ENCODE assay signal across 9 cellular contexts in the genomic region with DNA sequence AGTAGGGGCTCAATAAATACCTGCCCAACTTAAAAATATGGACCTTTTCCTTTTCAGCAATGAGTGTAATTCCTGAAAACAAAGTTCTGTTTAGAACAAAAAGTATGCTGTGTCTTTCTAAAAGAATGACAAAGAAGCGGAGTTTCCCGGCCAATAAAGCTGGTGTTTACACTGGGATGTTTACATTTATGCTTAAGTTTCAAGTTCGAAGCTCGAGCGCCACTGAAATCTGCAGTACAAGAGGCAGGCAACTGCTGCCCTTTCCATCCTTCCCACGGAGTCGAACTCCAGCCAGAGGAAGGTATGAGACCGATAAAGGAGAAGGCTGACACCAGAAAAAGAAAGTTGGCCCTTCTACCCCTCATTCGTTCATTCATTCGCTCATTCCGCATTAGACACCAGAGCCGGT. TPM values are rescaled to one million over a fixed set of nuclear protein-coding genes. Genes with fewer than 3 reads are reported as not detected.
DNase-seq lines count a peak whose midpoint lies in the region; ATAC-seq, FAIRE-seq and TF ChIP-seq lines count a peak whose summit lies in the region.
"Had no signal": no experiment of that assay in that cellular context is flagged by ENCODE, and none has a peak within 500 bp of the region (broad histone marks: within the 10 kb centered on the region; RNA-seq: fewer than 3 reads in every experiment).

No MANE protein-coding gene starts in this region.

- no peak for TF ChIP-seq POLR2A in H1 (IDR thresholded peaks at IDR 0.05; ENCODE audit: control extremely low read depth in 1 of 2, low read depth in 2 of 2, low read length in 2 of 2)

- peak overlapping the region; percentile 38; the same call in 1 of the 2 replicates for H3K18ac ChIP-seq in H1 (ENCODE audit: extremely low read depth, low read length)

- H3F3A ChIP-seq in MM.1S (ENCODE audit: insufficient read depth, low read length), result peaks cover 10% of the 10 kb centered on the region

- H3K14ac ChIP-seq in H1 (ENCODE audit: insufficient read length), result no peak overlapping the region

- H3K27ac ChIP-seq in DND-41 (ENCODE audit: low read length) (peak overlapping the region; percentile 88), MM.1S (ENCODE audit: low read length) (peak overlapping the region; percentile 82), H1 (ENCODE audit: low read depth, low read length) (peak overlapping the region; percentile 83)

- no peak overlapping the region for H2BK5ac ChIP-seq in H1 (ENCODE audit: low read depth, low read length)

- CTCF ChIA-PET in H1 (lab: Charles Lee; ENCODE audit: partially characterized antibody), result interaction anchor here (0.6 kb wide), 1 partner anchor 36 kb away, joined by 3 read pairs; no protein-coding TSS in a partner anchor

- TF ChIP-seq EP300 in H1 (IDR thresholded peaks at IDR 0.05; ENCODE audit: borderline replicate concordance in 1 of 2, low read depth in 2 of 2, low read length in 2 of 2), result no peak

- peaks cover 13% of the 10 kb centered on the region for H3K4me1 Mint-ChIP-seq in osteocyte (ENCODE audit: unreplicated experiment)

- H3K23ac ChIP-seq in H1 (ENCODE audit: insufficient read length), result no peak overlapping the region

- H3K9me3 Mint-ChIP-seq in osteocyte (ENCODE audit: unreplicated experiment), result peaks cover 7% of the 10 kb centered on the region

- no peaks in the 10 kb centered on the region for H3K23me2 ChIP-seq in H1 (ENCODE audit: low read depth, low read length)

- no peak overlapping the region for H2BK15ac ChIP-seq in H1 (ENCODE audit: low read length)

- H3K27ac Mint-ChIP-seq in osteocyte (ENCODE audit: unreplicated experiment), result peak overlapping the region; percentile 96

- DNase-seq in DND-41 (no peak), MM.1S (no peak), H1 (ENCODE audit: low read depth in 1 of 2, low spot score in 2 of 2) (no peak), osteocyte (ENCODE audit: extremely low spot score, unreplicated experiment) (no peak)
- no peak for DNase-seq in stimulated activated CD8-positive, alpha-beta memory T cell treated with anti-CD3 and anti-CD28 coated beads, Interleukin-4, amount 100 ng/mL, for 48 hours

- no peak overlapping the region; the same call in 1 of the 2 replicates for H4K8ac ChIP-seq in H1 (ENCODE audit: extremely low read depth, insufficient read depth, low read length)

- H3K9me2 ChIP-seq in MM.1S (replicated peaks; ENCODE audit: insufficient read depth, low read length), result no peaks in the 10 kb centered on the region

- no peak overlapping the region for H2BK20ac ChIP-seq in H1 (ENCODE audit: low read length)

- peak overlapping the region; percentile 85 for H3K4me3 Mint-ChIP-seq in osteocyte (ENCODE audit: unreplicated experiment)

- H3K4me2 ChIP-seq in DND-41 (ENCODE audit: insufficient read depth, low read length) (peak overlapping the region; percentile 65), MM.1S (ENCODE audit: low read depth, low read length) (peak overlapping the region; percentile 75), H1 (ENCODE audit: insufficient read depth in 1 of 2, low read depth in 2 of 2, low read length in 2 of 2) (peak overlapping the region; percentile 71 to 75)

- TF ChIP-seq CTCF in DND-41 (IDR thresholded peaks at IDR 0.05; ENCODE audit: borderline replicate concordance, extremely low read depth, low read length, poor library complexity, severe bottlenecking), result no peak
- no peak for TF ChIP-seq CTCF in MM.1S (IDR thresholded peaks at IDR 0.05; ENCODE audit: low read length)
- TF ChIP-seq CTCF in H1 (IDR thresholded peaks at IDR 0.05; ENCODE audit: control extremely low read depth in 1 of 3, insufficient read depth in 1 of 3, low read depth in 1 of 3, low read length in 3 of 3), result no peak
- TF ChIP-seq CTCF in osteocyte (IDR thresholded peaks at IDR 0.05), result no peak

- TF ChIP-seq RAD21 in H1 (IDR thresholded peaks at IDR 0.05 in 1 of 2, conservative IDR thresholded peaks at IDR 0.05 in 1 of 2; ENCODE audit: low read depth in 2 of 2, low read length in 2 of 2), result no peak

- H3K36me3 ChIP-seq in DND-41 (ENCODE audit: insufficient read depth, low read length) (peaks cover 16% of the 10 kb centered on the region), MM.1S (replicated peaks; ENCODE audit: insufficient read depth, low read length) (no peaks in the 10 kb centered on the region; the same call in 1 of the 2 replicates), H1 (ENCODE audit: control insufficient read depth in 2 of 4, insufficient read depth in 4 of 4, low read length in 3 of 4) (peaks cover under 1 to 16% (median 4%) of the 10 kb centered on the region in 4 experiments; a peak in 7 of 8 replicates)

- H2BK120ac ChIP-seq in H1 (replicated peaks; ENCODE audit: low read depth, low read length), result no peak overlapping the region

- H3K56ac ChIP-seq in H1 (replicated peaks; ENCODE audit: insufficient read length, low read depth, low read length), result no peak overlapping the region

- no peak overlapping the region for H4K91ac ChIP-seq in H1 (replicated peaks; ENCODE audit: insufficient read length, low read length)

- H2AFZ ChIP-seq in DND-41 (ENCODE audit: low read depth, low read length) (peak overlapping the region; percentile 88), MM.1S (ENCODE audit: low read length) (peak overlapping the region; percentile 46), H1 (ENCODE audit: low read length) (peak overlapping the region; percentile 81; the same call in 1 of the 2 replicates)

- FAIRE-seq in H1 (lab: Jason Lieb, UNC), result peak; percentile 89

- POLR2A ChIA-PET in H1 (lab: Charles Lee; ENCODE audit: partially characterized antibody), result interaction anchor here (1.4 to 1.5 kb wide), 2 partner anchors 10 to 18 kb away, joined by 3 to 4 read pairs; no protein-coding TSS in a partner anchor

- H3K27me3 Mint-ChIP-seq in osteocyte (ENCODE audit: unreplicated experiment), result peaks cover 10% of the 10 kb centered on the region

- H3K9ac ChIP-seq in DND-41 (ENCODE audit: low read depth, low read length) (peak overlapping the region; percentile 80), MM.1S (ENCODE audit: low read length) (peak overlapping the region; percentile 77), H1 (replicated peaks in 1 of 4; ENCODE audit: extremely low read depth in 1 of 4, low read depth in 3 of 4, low read length in 3 of 4) (peak overlapping the region in 3 of 4 experiments; percentile 56 to 78 (median 65); a peak in 5 of 7 replicates)

- H4K5ac ChIP-seq in H1 (ENCODE audit: insufficient read length, low read depth, low read length), result no peak overlapping the region

- ATAC-seq in DND-41 (ENCODE audit: insufficient read depth, low read depth), result no peak
- no peak for ATAC-seq in HG03097 (IDR thresholded peaks at IDR 0.05; ENCODE audit: low FRiP score, unreplicated experiment)
- no peak for ATAC-seq in HG03469 (IDR thresholded peaks at IDR 0.05; ENCODE audit: unreplicated experiment)
- ATAC-seq in GM21526 (IDR thresholded peaks at IDR 0.05; ENCODE audit: low FRiP score, unreplicated experiment), result no peak

- no peaks in the 10 kb centered on the region for H3K79me1 ChIP-seq in H1 (ENCODE audit: low read depth, low read length)

- peak overlapping the region; percentile 41 to 75; a peak in 3 of 4 replicates for H3K4me3 ChIP-seq in DND-41 (ENCODE audit: low read depth in 1 of 2, low read length in 2 of 2)
- H3K4me3 ChIP-seq in MM.1S (ENCODE audit: low read length), result peak overlapping the region; percentile 66
- peak overlapping the region; percentile 60 to 93 (median 78) for H3K4me3 ChIP-seq in H1 (ENCODE audit: extremely low read depth in 1 of 4, insufficient read depth in 2 of 4, low read depth in 3 of 4, low read length in 4 of 4)

- no peak overlapping the region for H3K4ac ChIP-seq in H1 (replicated peaks; ENCODE audit: insufficient read length, low read depth, low read length)

- H2AK5ac ChIP-seq in H1 (ENCODE audit: low read depth, low read length), result no peak overlapping the region

- H3K27me3 ChIP-seq in DND-41 (ENCODE audit: insufficient read depth, low read length, poor library complexity) (no peaks in the 10 kb centered on the region), MM.1S (replicated peaks; ENCODE audit: insufficient read depth, low read length) (no peaks in the 10 kb centered on the region), H1 (replicated peaks in 1 of 4; ENCODE audit: control insufficient read depth in 3 of 4, extremely low read depth in 1 of 4, insufficient read depth in 3 of 4, low read length in 3 of 4) (no peaks in the 10 kb centered on the region)

- H3K4me1 ChIP-seq in DND-41 (ENCODE audit: insufficient read depth, low read length) (peaks cover 29% of the 10 kb centered on the region), MM.1S (ENCODE audit: low read length) (no peaks in the 10 kb centered on the region), H1 (replicated peaks in 1 of 4; ENCODE audit: control insufficient read depth in 3 of 4, insufficient read depth in 4 of 4, low read length in 3 of 4) (no peaks in the 10 kb centered on the region)

- H3K9me3 ChIP-seq in DND-41 (ENCODE audit: insufficient read depth, low read length, severe bottlenecking), result no peaks in the 10 kb centered on the region
- H3K9me3 ChIP-seq in MM.1S (replicated peaks; ENCODE audit: insufficient read depth, low read length), result no peaks in the 10 kb centered on the region
- H3K9me3 ChIP-seq in H1 (ENCODE audit: insufficient read depth in 2 of 2, low read depth in 1 of 2, low read length in 1 of 2), result no peaks in the 10 kb centered on the region

- WGBS in H1 (ENCODE audit: extremely low coverage in 1 of 2, insufficient coverage in 1 of 2, insufficient read length in 1 of 2, insufficient replicate concordance in 2 of 2, low coverage in 1 of 2, low lambda C conversion rate in 2 of 2, missing lambda C conversion rate in 1 of 2), 2 experiments, result 8% methylated on average over 12 of the region's 12 CpGs; no CpG with 5 or more reads in 1 of the 2 experiments

- peak overlapping the region; percentile 7; the same call in 1 of the 2 replicates for H2BK12ac ChIP-seq in H1 (ENCODE audit: low read depth, low read length)

- H3K79me2 ChIP-seq in DND-41 (ENCODE audit: insufficient read depth, low read length) (peaks cover 23% of the 10 kb centered on the region), MM.1S (ENCODE audit: low read length) (peaks cover 22% of the 10 kb centered on the region), H1 (ENCODE audit: control insufficient read depth in 1 of 2, insufficient read depth in 2 of 2, low read length in 2 of 2) (peaks cover 0 to 19% of the 10 kb centered on the region in 2 experiments; a peak in 3 of 4 replicates)

- H3K36me3 Mint-ChIP-seq in osteocyte (ENCODE audit: unreplicated experiment), result peaks cover 3% of the 10 kb centered on the region

- H4K20me1 ChIP-seq in DND-41 (ENCODE audit: insufficient read depth, low read length) (no peaks in the 10 kb centered on the region), MM.1S (ENCODE audit: insufficient read depth, low read length) (no peaks in the 10 kb centered on the region), H1 (replicated peaks in 1 of 2; ENCODE audit: control insufficient read depth in 1 of 2, insufficient read depth in 2 of 2, low read length in 2 of 2) (peaks cover 0 to 2% of the 10 kb centered on the region in 2 experiments)

RNA-seq across cellular contexts. Expression of gene HTATSF1, which starts 1.0 kb away (rescaled TPM):
- 46.4 and 49.3 TPM in 2 replicates for total RNA-seq in H1 (2021; fragmentation: NEBNext Ultra II Directional; extraction: Animal tissue kit (Norgen Biotek cat#: 25700))
- polyA plus RNA-seq in H1 (2011; rRNA removed), result 1.2 and 2.2 TPM in 2 replicates
- 3.1 TPM for polyA plus RNA-seq in H1 (2011; cell fraction: cytosol; rRNA removed)
- 1.6 TPM for polyA plus RNA-seq in H1 (2011; cell fraction: nucleus; rRNA removed)
- polyA plus RNA-seq in H1 (2012, experiment 1 of 2), result 48.8 to 78.5 TPM (median 52.0 TPM) in 4 replicates
- 4.8 TPM for polyA plus RNA-seq in H1 (2012, experiment 2 of 2)
- polyA plus RNA-seq in H1 (2013, experiment 1 of 2), result 35.0 TPM
- 36.3 TPM for polyA plus RNA-seq in H1 (2013, experiment 2 of 2)
- 0.51 and 0.69 TPM in 2 replicates for polyA minus RNA-seq in H1 (2011; rRNA and poly(A)+ RNA removed)
- polyA minus RNA-seq in H1 (2011; cell fraction: cytosol; rRNA and poly(A)+ RNA removed), result 2.6 TPM
- 4.2 TPM for polyA minus RNA-seq in H1 (2011; cell fraction: nucleus; rRNA and poly(A)+ RNA removed)
- 36.6 and 37.8 TPM in 2 replicates for total RNA-seq in osteocyte

RNA-seq across cellular contexts. Expression of gene BRS3, which starts 8.6 kb away (rescaled TPM):
- not detected in 2 replicates for total RNA-seq in H1 (2021; fragmentation: NEBNext Ultra II Directional; extraction: Animal tissue kit (Norgen Biotek cat#: 25700))
- polyA plus RNA-seq in H1 (2011; rRNA removed), result not detected in 2 replicates
- polyA plus RNA-seq in H1 (2011; cell fraction: cytosol; rRNA removed), result not detected
- not detected for polyA plus RNA-seq in H1 (2011; cell fraction: nucleus; rRNA removed)
- not detected in 4 replicates for polyA plus RNA-seq in H1 (2012, experiment 1 of 2)
- not detected for polyA plus RNA-seq in H1 (2012, experiment 2 of 2)
- not detected for polyA plus RNA-seq in H1 (2013, experiment 1 of 2)
- polyA plus RNA-seq in H1 (2013, experiment 2 of 2), result not detected
- not detected in 2 replicates for polyA minus RNA-seq in H1 (2011; rRNA and poly(A)+ RNA removed)
- not detected for polyA minus RNA-seq in H1 (2011; cell fraction: cytosol; rRNA and poly(A)+ RNA removed)
- not detected for polyA minus RNA-seq in H1 (2011; cell fraction: nucleus; rRNA and poly(A)+ RNA removed)
- not detected in 2 replicates for total RNA-seq in osteocyte
- total RNA-seq: LHCN-M2 had no signal

RNA-seq across cellular contexts. Expression of gene VGLL1, which starts 35.7 kb away (rescaled TPM):
- total RNA-seq in H1 (2021; fragmentation: NEBNext Ultra II Directional; extraction: Animal tissue kit (Norgen Biotek cat#: 25700)), result not detected in 2 replicates
- not detected in 2 replicates for polyA plus RNA-seq in H1 (2011; rRNA removed)
- polyA plus RNA-seq in H1 (2011; cell fraction: cytosol; rRNA removed), result not detected
- polyA plus RNA-seq in H1 (2011; cell fraction: nucleus; rRNA removed), result not detected
- not detected in 4 replicates for polyA plus RNA-seq in H1 (2012, experiment 1 of 2)
- polyA plus RNA-seq in H1 (2012, experiment 2 of 2), result not detected
- not detected for polyA plus RNA-seq in H1 (2013, experiment 1 of 2)
- not detected for polyA plus RNA-seq in H1 (2013, experiment 2 of 2)
- polyA minus RNA-seq in H1 (2011; rRNA and poly(A)+ RNA removed), result not detected in 2 replicates
- polyA minus RNA-seq in H1 (2011; cell fraction: cytosol; rRNA and poly(A)+ RNA removed), result not detected
- not detected for polyA minus RNA-seq in H1 (2011; cell fraction: nucleus; rRNA and poly(A)+ RNA removed)
- total RNA-seq in osteocyte, result not detected in 2 replicates
- total RNA-seq: LHCN-M2 had no signal
